ENCODE assay signal across 32 cellular contexts in genomic region chr20:63333241-63333836, GRCh38. TPM values are rescaled to one million over a fixed set of nuclear protein-coding genes. Genes with fewer than 3 reads are reported as not detected.
A peak's percentile ranks its signal among the peaks of the same experiment; 100 is the strongest.
DNase-seq lines count a peak whose midpoint lies in the region; ATAC-seq and TF ChIP-seq lines count a peak whose summit lies in the region.
"Had no signal": no experiment of that assay in that cellular context is flagged by ENCODE, and none has a peak within 500 bp of the region (broad histone marks: within the 10 kb centered on the region; RNA-seq: fewer than 3 reads in every experiment).

No MANE protein-coding gene starts in this region.

- H3K4me3 Mint-ChIP-seq in endodermal cell = no peak overlapping the region
- no peak overlapping the region for H3K4me3 Mint-ChIP-seq in WTC11
- H3K4me3 Mint-ChIP-seq: activated CD8-positive, alpha-beta T cell treated with anti-CD3 and anti-CD28 coated beads for 36 hours; activated naive CD4-positive, alpha-beta T cell treated with anti-CD3 and anti-CD28 coated beads, Interleukin-2, amount 50 U/mL, for 24 hours; CD4-positive, alpha-beta memory T cell; neural crest cell; stimulated activated naive B cell treated with anti-CD40 and anti-IgM and Interleukin-4, amounts not matched to agents 10 μg/mL and 1 μg/mL and 100 μg/mL, for 72 hours had no signal

- WGBS in mesendoderm (ENCODE audit: extremely low coverage, insufficient coverage, low lambda C conversion rate) = no CpG with 5 or more reads among the region's 19 CpGs
- 93 to 96% methylated on average over 9 to 19 of the region's 19 CpGs for WGBS in endodermal cell (ENCODE audit: insufficient coverage in 1 of 2, insufficient read length in 1 of 2), 2 experiments

- H4K8ac ChIP-seq in mesendoderm (ENCODE audit: low read depth, low read length) = no peak overlapping the region

- H3K9me3 Mint-ChIP-seq in endodermal cell = peaks cover 11% of the 10 kb centered on the region
- H3K9me3 Mint-ChIP-seq in WTC11 = peaks cover 22% of the 10 kb centered on the region
- H3K9me3 Mint-ChIP-seq: activated naive CD4-positive, alpha-beta T cell treated with anti-CD3 and anti-CD28 coated beads, Interleukin-2, amount 50 U/mL, for 24 hours had no signal

- H2AK5ac ChIP-seq in mesendoderm (ENCODE audit: low read length) = no peak overlapping the region

- no peaks in the 10 kb centered on the region for H3K79me2 ChIP-seq in mesendoderm (ENCODE audit: control insufficient read depth, insufficient read depth, low read length)

- H4K5ac ChIP-seq in mesendoderm (ENCODE audit: low read length) = no peak overlapping the region

- H3K18ac ChIP-seq in mesendoderm (ENCODE audit: low read length) = no peak overlapping the region

- ATAC-seq in Right ventricle myocardium inferior (no peak), RWPE2 (ENCODE audit: low read depth) (peak; percentile 50), HG02571 (IDR thresholded peaks at IDR 0.05; ENCODE audit: unreplicated experiment) (no peak), WTC11 (no peak)
- ATAC-seq: activated CD8-positive, alpha-beta T cell treated with anti-CD3 and anti-CD28 coated beads for 36 hours; K562; lower lobe of right lung; SK-N-SH treated with all-trans-retinoic acid at 6 μM for 48 hours; stimulated activated naive B cell treated with anti-CD40 and anti-IgM and Interleukin-4, amounts not matched to agents 10 μg/mL and 1 μg/mL and 100 μg/mL, for 72 hours had no signal

- DNase-seq in Right ventricle myocardium inferior (ENCODE audit: missing footprints) (peak; percentile 50), right atrium auricular region (ENCODE audit: low spot score) (no peak), RWPE2 (ENCODE audit: low spot score) (no peak), kidney glomerular epithelial cell (lab: John Stamatoyannopoulos, UW) (peak; percentile 22), mesendoderm (no peak), endodermal cell (no peak), WTC11 (ENCODE audit: low spot score) (no peak)
- DNase-seq: activated CD8-positive, alpha-beta T cell treated with anti-CD3 and anti-CD28 coated beads for 36 hours; CD4-positive, alpha-beta memory T cell; dermis blood vessel endothelial cell; DMS153; lower lobe of right lung; NCI-H1105; NCI-H2029; NCI-H345; NCI-H774; stimulated activated CD4-positive, alpha-beta T cell treated with anti-CD3 and anti-CD28 coated beads, Interleukin-15, amount 100 ng/mL, for 24 hours; stimulated activated naive B cell treated with anti-CD40 and anti-IgM and Interleukin-4, amounts not matched to agents 10 μg/mL and 1 μg/mL and 100 μg/mL, for 72 hours; T-helper 2 cell had no signal

- H3K36me3 ChIP-seq in right atrium auricular region (no peaks in the 10 kb centered on the region), RWPE2 (ENCODE audit: low read depth) (no peaks in the 10 kb centered on the region), mesendoderm (ENCODE audit: control insufficient read depth, insufficient read depth, low read length) (no peaks in the 10 kb centered on the region), endodermal cell (ENCODE audit: control insufficient read depth, insufficient read depth, low read length) (no peaks in the 10 kb centered on the region)
- H3K36me3 ChIP-seq: cardiac muscle cell, lower lobe of right lung, vagina had no signal

- H3K4me1 Mint-ChIP-seq in endodermal cell (no peaks in the 10 kb centered on the region), WTC11 (no peaks in the 10 kb centered on the region)
- H3K4me1 Mint-ChIP-seq: activated naive CD4-positive, alpha-beta T cell treated with anti-CD3 and anti-CD28 coated beads, Interleukin-2, amount 50 U/mL, for 24 hours; stimulated activated naive B cell treated with anti-CD40 and anti-IgM and Interleukin-4, amounts not matched to agents 10 μg/mL and 1 μg/mL and 100 μg/mL, for 72 hours had no signal

- H3K27me3 Mint-ChIP-seq in endodermal cell (ENCODE audit: insufficient read depth) = peaks cover 2% of the 10 kb centered on the region
- peaks cover 5% of the 10 kb centered on the region for H3K27me3 Mint-ChIP-seq in WTC11 (ENCODE audit: low read depth)

- no peak overlapping the region for H3K23ac ChIP-seq in mesendoderm (ENCODE audit: low read length)

- no peak overlapping the region for H2BK120ac ChIP-seq in mesendoderm (ENCODE audit: low read depth, low read length)

- intact Hi-C loops in Right ventricle myocardium inferior (cut with DNase I) = no loop called here

- H2BK15ac ChIP-seq in mesendoderm (replicated peaks; ENCODE audit: low read depth) = no peak overlapping the region

- no peak overlapping the region for H3K4me2 ChIP-seq in mesendoderm (ENCODE audit: low read length)

- H3K4me3 ChIP-seq in right atrium auricular region = no peak overlapping the region
- H3K4me3 ChIP-seq in RWPE2 (ENCODE audit: severe bottlenecking) = no peak overlapping the region
- H3K4me3 ChIP-seq in mesendoderm (ENCODE audit: low read length) = no peak overlapping the region
- no peak overlapping the region for H3K4me3 ChIP-seq in endodermal cell (ENCODE audit: low read length)
- H3K4me3 ChIP-seq: cardiac muscle cell, K562, lower lobe of right lung, vagina had no signal

- TF ChIP-seq CTCF in right atrium auricular region (IDR thresholded peaks at IDR 0.05) = no peak
- TF ChIP-seq CTCF in RWPE2 (IDR thresholded peaks at IDR 0.05; ENCODE audit: poor library complexity, severe bottlenecking) = no peak
- TF ChIP-seq CTCF in endodermal cell (conservative IDR thresholded peaks at IDR 0.05) = no peak
- TF ChIP-seq CTCF in WTC11 (IDR thresholded peaks at IDR 0.05) = no peak

- H3K27ac ChIP-seq in right atrium auricular region (no peak overlapping the region), RWPE2 (ENCODE audit: poor library complexity, severe bottlenecking) (no peak overlapping the region), mesendoderm (ENCODE audit: low read depth, low read length) (no peak overlapping the region), endodermal cell (ENCODE audit: low read depth, low read length) (no peak overlapping the region)
- H3K27ac ChIP-seq: cardiac muscle cell, lower lobe of right lung, vagina had no signal

- no peaks in the 10 kb centered on the region for H3K79me1 ChIP-seq in mesendoderm (ENCODE audit: low read length)

- H3K36me3 Mint-ChIP-seq in endodermal cell (ENCODE audit: low read depth) (no peaks in the 10 kb centered on the region), WTC11 (peaks cover 6% of the 10 kb centered on the region)
- H3K36me3 Mint-ChIP-seq: activated naive CD4-positive, alpha-beta T cell treated with anti-CD3 and anti-CD28 coated beads, Interleukin-2, amount 50 U/mL, for 24 hours; CD4-positive, alpha-beta memory T cell had no signal

- no peaks in the 10 kb centered on the region for H3K9me3 ChIP-seq in right atrium auricular region
- H3K9me3 ChIP-seq in RWPE2 (ENCODE audit: severe bottlenecking) = no peaks in the 10 kb centered on the region
- H3K9me3 ChIP-seq in endodermal cell (ENCODE audit: control insufficient read depth, low read length) = no peaks in the 10 kb centered on the region
- H3K9me3 ChIP-seq: lower lobe of right lung, vagina had no signal

- no peak overlapping the region for H3K27ac Mint-ChIP-seq in endodermal cell
- no peak overlapping the region for H3K27ac Mint-ChIP-seq in WTC11
- H3K27ac Mint-ChIP-seq: activated CD8-positive, alpha-beta T cell treated with anti-CD3 and anti-CD28 coated beads for 36 hours; activated naive CD4-positive, alpha-beta T cell treated with anti-CD3 and anti-CD28 coated beads, Interleukin-2, amount 50 U/mL, for 24 hours; activated T-helper 2 cell treated with anti-CD3 and anti-CD28 coated beads, Interferon-gamma antibody, Interleukin-2, Interleukin-4, amounts not matched to agents 10 μg/mL and 5 μg/mL and 100 μg/mL, durations not matched to agents 14 hours and 24 hours and 36 hours; CD4-positive, alpha-beta memory T cell; stimulated activated naive B cell treated with anti-CD40 and anti-IgM and Interleukin-4, amounts not matched to agents 10 μg/mL and 1 μg/mL and 100 μg/mL, for 72 hours had no signal

- no peak overlapping the region for H3K9ac ChIP-seq in mesendoderm (ENCODE audit: low read length)
- H3K9ac ChIP-seq in endodermal cell (ENCODE audit: extremely low read depth, low read length, poor library complexity, severe bottlenecking) = no peak overlapping the region

- H3K4me1 ChIP-seq in right atrium auricular region (no peaks in the 10 kb centered on the region), RWPE2 (ENCODE audit: insufficient read depth, poor library complexity, severe bottlenecking) (no peaks in the 10 kb centered on the region), mesendoderm (ENCODE audit: control insufficient read depth, low read depth, low read length) (no peaks in the 10 kb centered on the region), endodermal cell (ENCODE audit: control insufficient read depth, insufficient read depth, low read length) (no peaks in the 10 kb centered on the region)
- H3K4me1 ChIP-seq: lower lobe of right lung, vagina had no signal

- POLR2A ChIA-PET in WTC11 (lab: Charles Lee) = interaction anchor here (0.6 kb wide), 1 partner anchor 121 kb away, joined by 4 read pairs; no protein-coding TSS in a partner anchor

- no peak overlapping the region for H3K56ac ChIP-seq in mesendoderm (ENCODE audit: low read length)

- H3K4ac ChIP-seq in mesendoderm (ENCODE audit: low read depth, low read length) = no peak overlapping the region

- H2BK5ac ChIP-seq in mesendoderm (ENCODE audit: low read length) = no peak overlapping the region

- CTCF ChIA-PET in WTC11 (lab: Charles Lee) = interaction anchor here (0.6 to 1.7 kb wide), 6 partner anchors 24 to 218 kb away, joined by 3 to 9 read pairs (median 3); no protein-coding TSS in a partner anchor

- no peaks in the 10 kb centered on the region for H3K27me3 ChIP-seq in right atrium auricular region
- H3K27me3 ChIP-seq in RWPE2 (ENCODE audit: insufficient read depth, poor library complexity, severe bottlenecking) = peaks cover 14% of the 10 kb centered on the region
- no peaks in the 10 kb centered on the region for H3K27me3 ChIP-seq in mesendoderm (ENCODE audit: insufficient read depth, low read length, poor library complexity)
- peaks cover 13% of the 10 kb centered on the region for H3K27me3 ChIP-seq in endodermal cell (ENCODE audit: control insufficient read depth, insufficient read depth, low read length, poor library complexity, severe bottlenecking)
- H3K27me3 ChIP-seq: cardiac muscle cell, vagina had no signal

TF ChIP-seq in WTC11, 78 proteins besides CTCF, POLR2A, EP300 and RAD21 (continues in another document):
- no peak for TF ChIP-seq TEAD4 (CRISPR knock-in tag; IDR thresholded peaks at IDR 0.05)

RNA-seq across cellular contexts. Expression of gene CHRNA4, which starts 27.8 kb away (rescaled TPM):
- total RNA-seq in Right ventricle myocardium inferior (2.3 TPM), right atrium auricular region (not detected), endodermal cell (under 1 TPM in 1 of 2 donors, not detected in 1; 0.46 TPM), WTC11 (2021) (2.5 to 5.7 TPM (median 4.8 TPM) in 3 replicates)
- polyA plus RNA-seq in mesendoderm (2013, experiment 1 of 2) = 0.15 TPM
- polyA plus RNA-seq in mesendoderm (2013, experiment 2 of 2) = 0.13 TPM
- polyA plus RNA-seq in endodermal cell (2013, experiment 1 of 2) = 9.6 TPM
- polyA plus RNA-seq in endodermal cell (2013, experiment 2 of 2) = 5.6 TPM
- total RNA-seq: activated CD8-positive, alpha-beta T cell treated with anti-CD3 and anti-CD28 coated beads for 36 hours; activated T-helper 2 cell treated with anti-CD3 and anti-CD28 coated beads, Interferon-gamma antibody, Interleukin-2, Interleukin-4, amounts not matched to agents 10 μg/mL and 5 μg/mL and 100 μg/mL, durations not matched to agents 14 hours and 24 hours and 36 hours; CD4-positive, alpha-beta memory T cell; dermis blood vessel endothelial cell; fibroblast of lung; H4; K562; lower lobe of right lung; M059J; mucosa of gallbladder had no signal
- polyA plus RNA-seq: cardiac muscle cell; CD4-positive, alpha-beta memory T cell; fibroblast of lung; K562 had no signal

RNA-seq across cellular contexts. Expression of gene COL20A1, which starts 40.4 kb away (rescaled TPM):
- total RNA-seq in Right ventricle myocardium inferior (not detected), right atrium auricular region (not detected), endodermal cell (under 1 TPM in 1 of 2 donors, not detected in 1; 0.44 TPM), WTC11 (2021) (0.55 to 1.3 TPM (median 1.1 TPM) in 3 replicates)
- 0.04 TPM for polyA plus RNA-seq in mesendoderm (2013, experiment 1 of 2)
- 0.04 TPM for polyA plus RNA-seq in mesendoderm (2013, experiment 2 of 2)
- 0.53 TPM for polyA plus RNA-seq in endodermal cell (2013, experiment 1 of 2)
- polyA plus RNA-seq in endodermal cell (2013, experiment 2 of 2) = 0.46 TPM
- total RNA-seq: A673; activated T-helper 2 cell treated with anti-CD3 and anti-CD28 coated beads, Interferon-gamma antibody, Interleukin-2, Interleukin-4, amounts not matched to agents 10 μg/mL and 5 μg/mL and 100 μg/mL, durations not matched to agents 14 hours and 24 hours and 36 hours; cardiac muscle cell; dermis blood vessel endothelial cell; fibroblast of lung; K562; lower lobe of right lung; M059J; vagina had no signal
- polyA plus RNA-seq: CD4-positive, alpha-beta memory T cell; fibroblast of lung; K562 had no signal

Comparison
In these comparisons a context has a peak if more than half of its experiments do, and no peak if none do; other contexts are left out.
1. DNase-seq: peak in Right ventricle myocardium inferior (single experiment) and kidney glomerular epithelial cell (single experiment); none in right atrium auricular region (single experiment), RWPE2 (single experiment), mesendoderm (single experiment), endodermal cell (single experiment) and WTC11 (single experiment).